2 cellular contexts compared by ENCODE assay signal in the genomic region with DNA sequence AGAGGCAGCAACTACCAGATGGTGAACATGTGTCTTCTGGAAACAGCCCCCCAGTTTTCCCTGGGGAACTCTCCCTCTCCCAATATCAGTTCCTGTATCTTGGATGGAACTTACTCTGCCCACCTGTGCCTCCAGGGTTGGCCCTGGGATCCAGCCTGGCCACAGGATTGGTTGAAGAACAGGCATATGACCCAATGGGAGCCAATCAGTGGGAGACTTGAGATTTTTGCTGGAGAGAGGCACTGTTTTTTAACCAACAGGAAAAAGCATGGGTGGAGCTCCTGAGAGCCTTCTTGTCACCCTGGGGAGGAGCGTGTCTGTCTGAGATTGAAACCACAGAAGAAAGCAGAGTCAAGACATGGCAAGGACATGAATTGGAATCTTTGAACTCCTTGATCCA.
TF ChIP-seq lines count a peak whose summit lies in the region.

No MANE protein-coding gene starts in this region.

TF ChIP-seq in A549, 52 proteins besides CTCF, POLR2A, EP300 and RAD21:
- TF ChIP-seq, protein P1, sequence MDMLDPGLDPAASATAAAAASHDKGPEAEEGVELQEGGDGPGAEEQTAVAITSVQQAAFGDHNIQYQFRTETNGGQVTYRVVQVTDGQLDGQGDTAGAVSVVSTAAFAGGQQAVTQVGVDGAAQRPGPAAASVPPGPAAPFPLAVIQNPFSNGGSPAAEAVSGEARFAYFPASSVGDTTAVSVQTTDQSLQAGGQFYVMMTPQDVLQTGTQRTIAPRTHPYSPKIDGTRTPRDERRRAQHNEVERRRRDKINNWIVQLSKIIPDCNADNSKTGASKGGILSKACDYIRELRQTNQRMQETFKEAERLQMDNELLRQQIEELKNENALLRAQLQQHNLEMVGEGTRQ (IDR thresholded peaks at IDR 0.05) = peak; percentile 43; the same call in 1 of the 2 replicates
- TF ChIP-seq SREBF2 (IDR thresholded peaks at IDR 0.05) = no peak

TF ChIP-seq in K562, 482 proteins besides CTCF, POLR2A, EP300 and RAD21:
- TF ChIP-seq, protein P2, sequence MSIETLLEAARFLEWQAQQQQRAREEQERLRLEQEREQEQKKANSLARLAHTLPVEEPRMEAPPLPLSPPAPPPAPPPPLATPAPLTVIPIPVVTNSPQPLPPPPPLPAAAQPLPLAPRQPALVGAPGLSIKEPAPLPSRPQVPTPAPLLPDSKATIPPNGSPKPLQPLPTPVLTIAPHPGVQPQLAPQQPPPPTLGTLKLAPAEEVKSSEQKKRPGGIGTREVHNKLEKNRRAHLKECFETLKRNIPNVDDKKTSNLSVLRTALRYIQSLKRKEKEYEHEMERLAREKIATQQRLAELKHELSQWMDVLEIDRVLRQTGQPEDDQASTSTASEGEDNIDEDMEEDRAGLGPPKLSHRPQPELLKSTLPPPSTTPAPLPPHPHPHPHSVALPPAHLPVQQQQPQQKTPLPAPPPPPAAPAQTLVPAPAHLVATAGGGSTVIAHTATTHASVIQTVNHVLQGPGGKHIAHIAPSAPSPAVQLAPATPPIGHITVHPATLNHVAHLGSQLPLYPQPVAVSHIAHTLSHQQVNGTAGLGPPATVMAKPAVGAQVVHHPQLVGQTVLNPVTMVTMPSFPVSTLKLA (conservative IDR thresholded peaks at IDR 0.05) = no peak
- TF ChIP-seq, protein P1 (CRISPR knock-in tag; IDR thresholded peaks at IDR 0.05) = peak; percentile 48
- TF ChIP-seq NFYB (IDR thresholded peaks at IDR 0.05; ENCODE audit: extremely low read depth, insufficient read length) = peak; percentile 30
- TF ChIP-seq, protein P3, sequence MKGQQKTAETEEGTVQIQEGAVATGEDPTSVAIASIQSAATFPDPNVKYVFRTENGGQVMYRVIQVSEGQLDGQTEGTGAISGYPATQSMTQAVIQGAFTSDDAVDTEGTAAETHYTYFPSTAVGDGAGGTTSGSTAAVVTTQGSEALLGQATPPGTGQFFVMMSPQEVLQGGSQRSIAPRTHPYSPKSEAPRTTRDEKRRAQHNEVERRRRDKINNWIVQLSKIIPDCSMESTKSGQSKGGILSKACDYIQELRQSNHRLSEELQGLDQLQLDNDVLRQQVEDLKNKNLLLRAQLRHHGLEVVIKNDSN (CRISPR knock-in tag; IDR thresholded peaks at IDR 0.05) = peak; percentile 58; the same call in 1 of the 2 replicates
- no peak for TF ChIP-seq NCOA6 (IDR thresholded peaks at IDR 0.05)
- TF ChIP-seq, protein P4, sequence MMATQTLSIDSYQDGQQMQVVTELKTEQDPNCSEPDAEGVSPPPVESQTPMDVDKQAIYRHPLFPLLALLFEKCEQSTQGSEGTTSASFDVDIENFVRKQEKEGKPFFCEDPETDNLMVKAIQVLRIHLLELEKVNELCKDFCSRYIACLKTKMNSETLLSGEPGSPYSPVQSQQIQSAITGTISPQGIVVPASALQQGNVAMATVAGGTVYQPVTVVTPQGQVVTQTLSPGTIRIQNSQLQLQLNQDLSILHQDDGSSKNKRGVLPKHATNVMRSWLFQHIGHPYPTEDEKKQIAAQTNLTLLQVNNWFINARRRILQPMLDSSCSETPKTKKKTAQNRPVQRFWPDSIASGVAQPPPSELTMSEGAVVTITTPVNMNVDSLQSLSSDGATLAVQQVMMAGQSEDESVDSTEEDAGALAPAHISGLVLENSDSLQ (IDR thresholded peaks at IDR 0.05) = 0 out of 2 replicates have a peak, but pooled peaks have one; percentile 10
